Comparison of ENCODE assay signal across 16 cellular contexts in genomic region chr2:150339951-150340350, GRCh38.
DNase-seq lines count a peak whose midpoint lies in the region; ATAC-seq and TF ChIP-seq lines count a peak whose summit lies in the region.
"Had no signal": no experiment of that assay in that cellular context is flagged by ENCODE, and none has a peak within 500 bp of the region (broad histone marks: within the 10 kb centered on the region; RNA-seq: fewer than 3 reads in every experiment).

No MANE protein-coding gene starts in this region.

- H4K20me1 ChIP-seq in IMR-90 (ENCODE audit: insufficient read depth, low read length) (no peaks in the 10 kb centered on the region), fibroblast of lung (ENCODE audit: control insufficient read depth, extremely low read depth, insufficient read depth, low read length) (no peaks in the 10 kb centered on the region)

- H3K36me3 ChIP-seq in IMR-90 (ENCODE audit: control insufficient read depth, insufficient read depth, low read length) = no peaks in the 10 kb centered on the region
- H3K36me3 ChIP-seq in fibroblast of lung (ENCODE audit: control insufficient read depth, insufficient read depth, low read length) = no peaks in the 10 kb centered on the region

- H4K91ac ChIP-seq in IMR-90 (ENCODE audit: insufficient read depth, low read depth, low read length) = no peak overlapping the region

- no peak for TF ChIP-seq POLR2A in IMR-90 (IDR thresholded peaks at IDR 0.05; ENCODE audit: low read depth, low read length)

- H2BK15ac ChIP-seq in IMR-90 (ENCODE audit: low read depth, low read length) = no peak overlapping the region

- H4K5ac ChIP-seq in IMR-90 (ENCODE audit: low read depth, low read length) = no peak overlapping the region

- no peaks in the 10 kb centered on the region for H3K9me3 ChIP-seq in IMR-90 (ENCODE audit: control insufficient read depth, insufficient read depth, low read length)
- H3K9me3 ChIP-seq in fibroblast of lung (ENCODE audit: control insufficient read depth, insufficient read depth, low read depth, low read length) = no peaks in the 10 kb centered on the region

- 0 out of 2 replicates have a peak overlapping the region, but pooled peaks have one; percentile 2 for H3K14ac ChIP-seq in IMR-90 (replicated peaks; ENCODE audit: low read depth, low read length)

- no peak for TF ChIP-seq RAD21 in IMR-90 (IDR thresholded peaks at IDR 0.05; ENCODE audit: low read length)

- H2AFZ ChIP-seq in IMR-90 (replicated peaks; ENCODE audit: low read length, poor library complexity) (no peak overlapping the region), fibroblast of lung (ENCODE audit: low read length) (no peak overlapping the region)

- H3K27ac ChIP-seq in IMR-90 (ENCODE audit: insufficient read depth, low read length) (no peak overlapping the region), fibroblast of lung (ENCODE audit: insufficient read depth, low read length) (no peak overlapping the region)

- ATAC-seq in IMR-90 (ENCODE audit: low read depth) (peak; percentile 60), sciatic nerve (peak; percentile 34), GM18867 (IDR thresholded peaks at IDR 0.05; ENCODE audit: unreplicated experiment) (no peak)
- ATAC-seq: activated CD8-positive, alpha-beta T cell treated with anti-CD3 and anti-CD28 coated beads for 36 hours had no signal

- POLR2A ChIA-PET in IMR-90 (lab: Charles Lee; ENCODE audit: unreplicated experiment) = no interaction called here

- H3K4me1 ChIP-seq in IMR-90 (ENCODE audit: control insufficient read depth, insufficient read depth, low read length) = no peaks in the 10 kb centered on the region
- no peaks in the 10 kb centered on the region for H3K4me1 ChIP-seq in fibroblast of lung (ENCODE audit: control insufficient read depth, extremely low read depth, insufficient read depth, low read length)

- H3K79me2 ChIP-seq in fibroblast of lung (ENCODE audit: control insufficient read depth, insufficient read depth, low read length) = no peaks in the 10 kb centered on the region

- no peak overlapping the region for H3K23ac ChIP-seq in IMR-90 (ENCODE audit: low read depth, low read length)

- intact Hi-C loops in IMR-90 (cut with micrococcal nuclease) (loop anchor here (5.0 kb wide), 1 partner anchor 48 kb away; no protein-coding TSS in a partner anchor), sciatic nerve (cut with DNase I) (no loop called here)

- H3K4me3 ChIP-seq in IMR-90 (ENCODE audit: insufficient read depth, low read depth, low read length) = no peak overlapping the region
- H3K4me3 ChIP-seq in fibroblast of lung (replicated peaks in 1 of 4; ENCODE audit: control extremely low read depth in 1 of 4, insufficient read depth in 1 of 4, low read depth in 3 of 4, low read length in 4 of 4) = no peak overlapping the region

- dilution Hi-C loops in IMR-90 (cut with HindIII; ENCODE audit: low sequenced_read_pairs, unreplicated experiment) = no loop called here

- H3K9ac ChIP-seq in IMR-90 (ENCODE audit: low read depth, low read length) (no peak overlapping the region), fibroblast of lung (ENCODE audit: insufficient read depth, low read length) (no peak overlapping the region)

- H3K27me3 ChIP-seq in IMR-90 (ENCODE audit: control insufficient read depth, insufficient read depth, low read length) = no peaks in the 10 kb centered on the region
- H3K27me3 ChIP-seq in fibroblast of lung (ENCODE audit: control insufficient read depth, insufficient read depth, low read length) = no peaks in the 10 kb centered on the region

- no peak overlapping the region for H4K8ac ChIP-seq in IMR-90 (ENCODE audit: low read depth in 2 of 2, low read length in 2 of 2)

- H2AK5ac ChIP-seq in IMR-90 (ENCODE audit: low read depth, low read length) = no peak overlapping the region

- no CpG with 5 or more reads among the region's 3 CpGs for WGBS in IMR-90 (ENCODE audit: extremely low coverage in 2 of 2, insufficient read length in 1 of 2), 2 experiments

- TF ChIP-seq CTCF in IMR-90 (conservative IDR thresholded peaks at IDR 0.05; ENCODE audit: low read depth, low read length) (no peak), fibroblast of lung (conservative IDR thresholded peaks at IDR 0.05 in 1 of 2, IDR thresholded peaks at IDR 0.05 in 1 of 2; ENCODE audit: low read depth in 1 of 2, low read length in 2 of 2) (no peak)

- in situ Hi-C loops in IMR-90 (cut with MboI; ENCODE audit: low sequenced_read_pairs) = no loop called here

- H3K79me1 ChIP-seq in IMR-90 (ENCODE audit: low read depth in 1 of 2, low read length in 2 of 2) = no peaks in the 10 kb centered on the region

- no peak overlapping the region for H2AK9ac ChIP-seq in IMR-90 (replicated peaks; ENCODE audit: low read depth, low read length, poor library complexity)

- H2BK20ac ChIP-seq in IMR-90 (ENCODE audit: low read depth, low read length) = peak overlapping the region; percentile 20; the same call in 1 of the 2 replicates

- no peak overlapping the region for H3K56ac ChIP-seq in IMR-90 (ENCODE audit: extremely low read depth, insufficient read depth, low read length)

- no peak overlapping the region for H3K18ac ChIP-seq in IMR-90 (ENCODE audit: low read depth, low read length)

- peak; percentile 20 for DNase-seq in IMR-90
- peak; percentile 26 to 83 for DNase-seq in NCI-H524 (lab: John Stamatoyannopoulos, UW)
- DNase-seq in fibroblast of lung (ENCODE audit: low read depth in 2 of 2) = peak; percentile 38 to 68
- DNase-seq in sciatic nerve (ENCODE audit: low spot score) = no peak
- no peak for DNase-seq in iPS-NIHi11 (ENCODE audit: low spot score)
- no peak for DNase-seq in NCI-H1048 (lab: John Stamatoyannopoulos, UW)
- DNase-seq: activated CD8-positive, alpha-beta T cell treated with anti-CD3 and anti-CD28 coated beads for 36 hours; activated effector memory CD4-positive, alpha-beta T cell treated with Interleukin-2 at 50 U/mL for 16 hours; CD4-positive, CD25-positive, alpha-beta regulatory T cell; effector CD4-positive, alpha-beta T cell; GDM1; kidney; NCI-H187; SIG-M5; stimulated activated CD8-positive, alpha-beta memory T cell treated with anti-CD3 and anti-CD28 coated beads, Interleukin-4, amount 100 ng/mL, for 48 hours had no signal

- H3K4me2 ChIP-seq in IMR-90 (ENCODE audit: low read depth, low read length) (no peak overlapping the region), fibroblast of lung (ENCODE audit: extremely low read depth, insufficient read depth, low read length) (no peak overlapping the region)

- CTCF ChIA-PET in IMR-90 (lab: Yijun Ruan, JAX) = no interaction called here

- H2BK120ac ChIP-seq in IMR-90 (ENCODE audit: low read depth, low read length) = no peak overlapping the region

- no TSS peak for BruUV-seq in IMR-90 (replicated peaks; lab: Mats Ljungman, UMichigan)

- no peak overlapping the region for H2BK5ac ChIP-seq in IMR-90 (ENCODE audit: low read depth, low read length, poor library complexity, severe bottlenecking)

- no peaks in the 10 kb centered on the region for H3K9me1 ChIP-seq in IMR-90 (ENCODE audit: insufficient read depth, low read length)

- H3K4ac ChIP-seq in IMR-90 (ENCODE audit: low read depth, low read length) = no peak overlapping the region

TF ChIP-seq in IMR-90, 13 proteins besides CTCF, POLR2A, EP300 and RAD21:
- TF ChIP-seq CHD1 (IDR thresholded peaks at IDR 0.05; ENCODE audit: low read depth, low read length) (no peak), MAFK (IDR thresholded peaks at IDR 0.05; ENCODE audit: low read depth, low read length) (no peak), FOS (IDR thresholded peaks at IDR 0.05; ENCODE audit: low read depth, low read length) (no peak), MXI1 (IDR thresholded peaks at IDR 0.05; ENCODE audit: borderline replicate concordance, low read depth, low read length) (no peak), RCOR1 (IDR thresholded peaks at IDR 0.05; ENCODE audit: insufficient replicate concordance, low read length) (no peak), SMC3 (IDR thresholded peaks at IDR 0.05; ENCODE audit: low read depth, low read length) (no peak), BHLHE40 (IDR thresholded peaks at IDR 0.05; ENCODE audit: low read depth, low read length) (no peak), ELK1 (IDR thresholded peaks at IDR 0.05; ENCODE audit: borderline replicate concordance, low read depth, low read length) (no peak), CEBPB (IDR thresholded peaks at IDR 0.05; ENCODE audit: low read depth, low read length) (no peak), MAZ (IDR thresholded peaks at IDR 0.05; ENCODE audit: borderline replicate concordance, low read depth, low read length) (no peak), NFE2L2 (IDR thresholded peaks at IDR 0.05; ENCODE audit: low read depth, low read length) (no peak), RFX5 (IDR thresholded peaks at IDR 0.05; ENCODE audit: low read depth, low read length) (no peak)
- TF ChIP-seq, protein P1, sequence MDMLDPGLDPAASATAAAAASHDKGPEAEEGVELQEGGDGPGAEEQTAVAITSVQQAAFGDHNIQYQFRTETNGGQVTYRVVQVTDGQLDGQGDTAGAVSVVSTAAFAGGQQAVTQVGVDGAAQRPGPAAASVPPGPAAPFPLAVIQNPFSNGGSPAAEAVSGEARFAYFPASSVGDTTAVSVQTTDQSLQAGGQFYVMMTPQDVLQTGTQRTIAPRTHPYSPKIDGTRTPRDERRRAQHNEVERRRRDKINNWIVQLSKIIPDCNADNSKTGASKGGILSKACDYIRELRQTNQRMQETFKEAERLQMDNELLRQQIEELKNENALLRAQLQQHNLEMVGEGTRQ (IDR thresholded peaks at IDR 0.05; ENCODE audit: low read depth, low read length) = no peak

Comparison
In these comparisons a context has a peak if more than half of its experiments do, and no peak if none do; other contexts are left out.
1. DNase-seq: peak in IMR-90 (single experiment), NCI-H524 (2 of 2) and fibroblast of lung (2 of 2); none in sciatic nerve (single experiment), iPS-NIHi11 (single experiment) and NCI-H1048 (single experiment).